ENCODE assay signal across 8 cellular contexts in genomic region chr14:90758028-90758889, GRCh38. TPM values are rescaled to one million over a fixed set of nuclear protein-coding genes. Genes with fewer than 3 reads are reported as not detected.
DNase-seq lines count a peak whose midpoint lies in the region; ATAC-seq and TF ChIP-seq lines count a peak whose summit lies in the region.

No MANE protein-coding gene starts in this region.

- H3K9me3 ChIP-seq in duodenal mucosa (ENCODE audit: control insufficient read depth in 1 of 2, low read length in 2 of 2) (peaks cover under 1 to 2% of the 10 kb centered on the region in 2 donors), lung (ENCODE audit: control insufficient read depth in 2 of 2, insufficient read depth in 1 of 2, low read length in 1 of 2) (no peaks in the 10 kb centered on the region)

- H3K27me3 ChIP-seq in duodenal mucosa (ENCODE audit: control insufficient read depth in 1 of 2, insufficient read depth in 2 of 2, low read length in 2 of 2) = no peaks in the 10 kb centered on the region
- no peaks in the 10 kb centered on the region for H3K27me3 ChIP-seq in lung (ENCODE audit: control insufficient read depth, insufficient read depth)

- H3K4me1 ChIP-seq in duodenal mucosa (ENCODE audit: control insufficient read depth in 1 of 2, insufficient read depth in 2 of 2, low read length in 2 of 2) (peaks cover 5 to 6% of the 10 kb centered on the region in 2 donors), lung (ENCODE audit: control insufficient read depth in 2 of 2, insufficient read depth in 2 of 2, low read length in 2 of 2) (peaks cover 2 to 7% of the 10 kb centered on the region in 2 donors)

- H3K27ac ChIP-seq in duodenal mucosa (ENCODE audit: low read depth, low read length) = peak overlapping the region; percentile 77
- peak overlapping the region; percentile 74 to 95 for H3K27ac ChIP-seq in lung (ENCODE audit: low read depth in 1 of 2, low read length in 1 of 2)

- H3K36me3 ChIP-seq in duodenal mucosa (ENCODE audit: control insufficient read depth in 1 of 2, insufficient read depth in 2 of 2, low read length in 2 of 2) (no peaks in the 10 kb centered on the region), lung (ENCODE audit: control insufficient read depth in 2 of 2, insufficient read depth in 2 of 2, low read length in 2 of 2) (no peaks in the 10 kb centered on the region)

- peak overlapping the region; percentile 76 to 99 for H3K9ac ChIP-seq in duodenal mucosa (ENCODE audit: low read depth in 1 of 2, low read length in 2 of 2)

- ATAC-seq in GM19351 (IDR thresholded peaks at IDR 0.05; ENCODE audit: unreplicated experiment) (peak; percentile 82), HG03520 (IDR thresholded peaks at IDR 0.05; ENCODE audit: unreplicated experiment) (peak; percentile 79), lung (ENCODE audit: insufficient read depth, low FRiP score) (peak; percentile 96)

- 1% methylated on average over 40 to 71 of the region's 71 CpGs for WGBS in lung, 2 donors

- peak; percentile 97 for DNase-seq in CD1c-positive myeloid dendritic cell (ENCODE audit: extremely low spot score)
- DNase-seq in NCI-H526 treated with DMSO at 0.1 percent for 48 hours (lab: John Stamatoyannopoulos, UW) = peak; percentile 57
- DNase-seq in activated CD4-positive, alpha-beta T cell treated with anti-CD3 and anti-CD28 coated beads, Interleukin-2, amount 50 U/mL, for 48 hours = peak; percentile 92 to 93
- DNase-seq in lung (ENCODE audit: low spot score) = peak; percentile 89
- peak; percentile 86 to 91 (median 91) for DNase-seq in stimulated activated CD4-positive, alpha-beta T cell treated with anti-CD3 and anti-CD28 coated beads, TNF-alpha, amount 100 ng/mL, for 24 hours (ENCODE audit: low read depth in 3 of 3)

- H3K4me3 ChIP-seq in duodenal mucosa (ENCODE audit: low read depth in 1 of 2, low read length in 2 of 2) = peak overlapping the region; percentile 82 to 86
- H3K4me3 ChIP-seq in lung = peak overlapping the region; percentile 10

- peak; percentile 92 for TF ChIP-seq CTCF in lung (IDR thresholded peaks at IDR 0.05; ENCODE audit: control extremely low read depth, extremely low read depth)

RNA-seq across cellular contexts. Expression of gene TTC7B, which starts 58.0 kb away (rescaled TPM):
- 10 to 100 TPM; 30.3 to 39.6 TPM for total RNA-seq in lung
- polyA plus RNA-seq in lung = 10 to 100 TPM; 11.0 to 15.8 TPM

Comparison
In these comparisons a context has a peak if more than half of its experiments do, and no peak if none do; other contexts are left out.
1. Peak in every context shown above with its lines: DNase-seq, ATAC-seq, H3K4me3 ChIP-seq and H3K27ac ChIP-seq.